ENCODE assay signal across 8 cellular contexts in the genomic region with DNA sequence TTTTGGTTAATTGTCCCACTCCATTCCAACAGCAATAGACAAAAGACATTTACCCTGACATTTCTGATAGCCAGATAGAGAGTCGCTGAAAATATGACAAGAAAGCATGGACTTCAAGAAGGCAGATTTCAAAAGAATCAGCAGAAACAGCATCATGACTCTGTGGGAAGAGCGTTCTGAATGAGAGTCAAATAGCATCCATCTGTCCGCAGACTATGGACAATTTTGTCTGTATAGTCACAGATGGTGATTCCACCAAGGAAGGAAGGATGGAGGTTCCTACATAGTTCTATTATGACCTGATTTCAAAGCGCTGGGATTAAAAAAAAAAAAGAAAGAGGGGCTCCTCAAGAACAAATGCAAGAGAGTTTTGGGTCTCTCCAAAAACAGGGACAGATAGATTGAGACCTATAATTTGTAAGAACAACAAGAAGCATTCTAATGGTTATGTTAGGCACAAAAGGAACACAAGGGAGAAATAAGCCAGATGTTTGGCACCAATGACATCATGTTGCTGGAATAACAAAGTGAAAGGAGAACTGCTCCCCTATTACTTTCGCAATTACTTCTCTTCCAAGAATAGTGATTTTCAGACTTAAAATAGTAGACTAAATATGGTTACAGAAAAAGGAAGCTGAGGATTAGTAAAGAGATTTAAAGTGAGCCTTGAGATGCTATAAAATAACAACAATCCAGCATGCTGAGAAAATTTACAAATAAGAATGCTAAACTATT. TPM values are rescaled to one million over a fixed set of nuclear protein-coding genes. Genes with fewer than 3 reads are reported as not detected.
DNase-seq lines count a peak whose midpoint lies in the region; ATAC-seq and TF ChIP-seq lines count a peak whose summit lies in the region.

No MANE protein-coding gene starts in this region.

- TF ChIP-seq CTCF in type B pancreatic cell (conservative IDR thresholded peaks at IDR 0.05) = no peak

- DNase-seq in dedifferentiated amniotic fluid mesenchymal stem cell (ENCODE audit: extremely low spot score) (peak; percentile 53), NCI-H526 (lab: John Stamatoyannopoulos, UW) (no peak), NCI-H2029 (lab: John Stamatoyannopoulos, UW) (no peak), type B pancreatic cell (ENCODE audit: extremely low spot score, unreplicated experiment) (no peak)
- DNase-seq in stimulated activated effector memory CD8-positive, alpha-beta T cell treated with anti-CD3 and anti-CD28 coated beads, Interleukin-12 subunit alpha, Interleukin-12 subunit beta, amount 100 ng/mL, for 72 hours (ENCODE audit: low spot score in 2 of 2) = no peak

- H3K9me3 Mint-ChIP-seq in stimulated activated effector memory CD8-positive, alpha-beta T cell treated with anti-CD3 and anti-CD28 coated beads, Interleukin-12 subunit alpha, Interleukin-12 subunit beta, amount 100 ng/mL, for 72 hours = peaks cover 3% of the 10 kb centered on the region
- H3K9me3 Mint-ChIP-seq in type B pancreatic cell = no peaks in the 10 kb centered on the region

- H3K27me3 Mint-ChIP-seq in type B pancreatic cell = no peaks in the 10 kb centered on the region

- H3K4me1 Mint-ChIP-seq in stimulated activated effector memory CD8-positive, alpha-beta T cell treated with anti-CD3 and anti-CD28 coated beads, Interleukin-12 subunit alpha, Interleukin-12 subunit beta, amount 100 ng/mL, for 72 hours = peaks cover 41% of the 10 kb centered on the region
- H3K4me1 Mint-ChIP-seq in type B pancreatic cell (ENCODE audit: unreplicated experiment) = no peaks in the 10 kb centered on the region

- H3K36me3 Mint-ChIP-seq in stimulated activated effector memory CD8-positive, alpha-beta T cell treated with anti-CD3 and anti-CD28 coated beads, Interleukin-12 subunit alpha, Interleukin-12 subunit beta, amount 100 ng/mL, for 72 hours = peaks cover 12% of the 10 kb centered on the region
- H3K36me3 Mint-ChIP-seq in type B pancreatic cell = no peaks in the 10 kb centered on the region

- no peak overlapping the region for H3K27ac Mint-ChIP-seq in stimulated activated effector memory CD8-positive, alpha-beta T cell treated with anti-CD3 and anti-CD28 coated beads, Interleukin-12 subunit alpha, Interleukin-12 subunit beta, amount 100 ng/mL, for 72 hours
- no peak overlapping the region for H3K27ac Mint-ChIP-seq in type B pancreatic cell

- ATAC-seq in GM18867 (IDR thresholded peaks at IDR 0.05; ENCODE audit: unreplicated experiment) (peak; percentile 40), HG03354 (IDR thresholded peaks at IDR 0.05; ENCODE audit: poor library complexity, severe bottlenecking, unreplicated experiment) (peak; percentile 49), HG03521 (IDR thresholded peaks at IDR 0.05; ENCODE audit: unreplicated experiment) (no peak)
- ATAC-seq in stimulated activated effector memory CD8-positive, alpha-beta T cell treated with anti-CD3 and anti-CD28 coated beads, Interleukin-12 subunit alpha, Interleukin-12 subunit beta, amount 100 ng/mL, for 72 hours = no peak

- H3K4me3 Mint-ChIP-seq in stimulated activated effector memory CD8-positive, alpha-beta T cell treated with anti-CD3 and anti-CD28 coated beads, Interleukin-12 subunit alpha, Interleukin-12 subunit beta, amount 100 ng/mL, for 72 hours = peak overlapping the region; percentile 1
- H3K4me3 Mint-ChIP-seq in type B pancreatic cell = no peak overlapping the region

RNA-seq across cellular contexts. Expression of a gene that starts 28.5 kb away (rescaled TPM):
- 3.1 and 3.5 TPM in 2 replicates for total RNA-seq in type B pancreatic cell (ENCODE audit: low replicate concordance)

Comparison
In these comparisons a context has a peak if more than half of its experiments do, and no peak if none do; other contexts are left out.
1. ATAC-seq: peak in GM18867 (single experiment) and HG03354 (single experiment); none in stimulated activated effector memory CD8-positive, alpha-beta T cell treated with anti-CD3 and anti-CD28 coated beads, Interleukin-12 subunit alpha, Interleukin-12 subunit beta, amount 100 ng/mL, for 72 hours (single experiment) and HG03521 (single experiment).